ENCODE assay signal across 10 cellular contexts in genomic region chr19:42799800-42800199, GRCh38. TPM values are rescaled to one million over a fixed set of nuclear protein-coding genes. Genes with fewer than 3 reads are reported as not detected.
DNase-seq lines count a peak whose midpoint lies in the region; ATAC-seq and TF ChIP-seq lines count a peak whose summit lies in the region.
"Not testable (repeated sequence)": the region's sequence is repeated elsewhere in the genome, so short reads cannot be mapped to it uniquely, and the experiment has no call there.
"Had no signal": no experiment of that assay in that cellular context is flagged by ENCODE, and none has a peak within 500 bp of the region (broad histone marks: within the 10 kb centered on the region; RNA-seq: fewer than 3 reads in every experiment).

No MANE protein-coding gene starts in this region.

- POLR2A ChIA-PET in PC-3 (lab: Charles Lee; ENCODE audit: unreplicated experiment), result interaction anchor here (0.6 kb wide), 1 partner anchor 89 kb away, joined by 3 read pairs; no protein-coding TSS in a partner anchor
- POLR2A ChIA-PET in SK-N-SH (lab: Yijun Ruan, JAX), result not testable (repeated sequence)

- peak; percentile 79 for DNase-seq in EL
- DNase-seq in HS-27A (ENCODE audit: low read depth), result peak; percentile 69
- peak; percentile 72 for DNase-seq in PC-3
- DNase-seq in SK-N-SH; epithelial cell of prostate (ENCODE audit: low read depth, low spot score): not testable (repeated sequence)
- DNase-seq in brain microvascular endothelial cell, result peak; percentile 64
- DNase-seq in glomerular visceral epithelial cell (ENCODE audit: extremely low spot score), result peak; percentile 44

- H3K4me1 ChIP-seq in PC-3 (ENCODE audit: insufficient read depth, low read length), result peaks cover 14% of the 10 kb centered on the region
- not testable (repeated sequence) for H3K4me1 ChIP-seq in SK-N-SH (ENCODE audit: control insufficient read depth in 1 of 2, insufficient read depth in 2 of 2, low read depth in 1 of 2, low read length in 1 of 2)

- in situ Hi-C loops in brain microvascular endothelial cell (cut with HindIII; ENCODE audit: low pct_ligation_motif_present, low sequenced_read_pairs), result not testable (repeated sequence)

- not testable (repeated sequence) for BruUV-seq in PC-3 (replicated peaks; lab: Mats Ljungman, UMichigan)

- CTCF ChIA-PET in PC-3 (lab: Charles Lee), result interaction anchor here (0.6 kb wide), 1 partner anchor 25 kb away, joined by 3 read pairs; no protein-coding TSS in a partner anchor
- CTCF ChIA-PET in SK-N-SH (lab: Yijun Ruan, JAX), result not testable (repeated sequence)

- peak overlapping the region; percentile 48; the same call in 1 of the 2 replicates for H3K4me2 ChIP-seq in PC-3 (ENCODE audit: low read length)
- H3K4me2 ChIP-seq in SK-N-SH, result not testable (repeated sequence)

- not testable (repeated sequence) for H3K79me2 ChIP-seq in PC-3 (ENCODE audit: low read length); SK-N-SH (ENCODE audit: insufficient read depth)

- H3K27ac ChIP-seq in PC-3 (ENCODE audit: low read length), result peak overlapping the region; percentile 40; the same call in 1 of the 2 replicates
- 0 out of 4 replicates have a peak overlapping the region, but pooled peaks of 1 of the 2 experiments have one; percentile 20 for H3K27ac ChIP-seq in SK-N-SH (ENCODE audit: low read depth in 2 of 2, low read length in 1 of 2)
- not testable (repeated sequence) for H3K27ac ChIP-seq in brain microvascular endothelial cell
- peak overlapping the region; percentile 40 for H3K27ac ChIP-seq in epithelial cell of prostate

- intact Hi-C loops in PC-3 (cut with micrococcal nuclease), result not testable (repeated sequence)

- TF ChIP-seq EP300 in SK-N-SH (IDR thresholded peaks at IDR 0.05; ENCODE audit: borderline replicate concordance in 1 of 2, low read depth in 1 of 2, low read length in 1 of 2), result not testable (repeated sequence)

- not testable (repeated sequence) for H2AFZ ChIP-seq in PC-3 (ENCODE audit: low read length)
- H2AFZ ChIP-seq in SK-N-SH (ENCODE audit: low read depth), result peak overlapping the region; percentile 79; the same call in 1 of the 2 replicates

- not testable (repeated sequence) for H3F3A ChIP-seq in PC-3 (ENCODE audit: low read length, unreplicated experiment); SK-N-SH (replicated peaks; ENCODE audit: insufficient read depth)

- not testable (repeated sequence) for H3K9me2 ChIP-seq in PC-3 (replicated peaks; ENCODE audit: low read length); SK-N-SH

- 25% methylated on average over 4 of the region's 4 CpGs for WGBS in SK-N-SH (ENCODE audit: low lambda C conversion rate)

- not testable (repeated sequence) for H4K20me1 ChIP-seq in PC-3 (ENCODE audit: low read length); SK-N-SH (ENCODE audit: insufficient read depth)

- TF ChIP-seq CTCF in PC-3 (conservative IDR thresholded peaks at IDR 0.05; ENCODE audit: low read depth, low read length); SK-N-SH (IDR thresholded peaks at IDR 0.05); brain microvascular endothelial cell (IDR thresholded peaks at IDR 0.05; ENCODE audit: low read depth, low read length, missing control alignments): not testable (repeated sequence)

- not testable (repeated sequence) for TF ChIP-seq RAD21 in SK-N-SH (IDR thresholded peaks at IDR 0.05; ENCODE audit: low read length)

- not testable (repeated sequence) for H3K9ac ChIP-seq in PC-3 (ENCODE audit: low read length)
- peak overlapping the region; percentile 21; the same call in 1 of the 2 replicates for H3K9ac ChIP-seq in SK-N-SH

- not testable (repeated sequence) for H3K9me3 ChIP-seq in PC-3 (ENCODE audit: low read length); SK-N-SH

- not testable (repeated sequence) for ATAC-seq in PC-3

- not testable (repeated sequence) for H3K4me3 ChIP-seq in PC-3 (ENCODE audit: low read length); SK-N-SH (ENCODE audit: low read depth in 2 of 2, low read length in 1 of 2); brain microvascular endothelial cell (ENCODE audit: low read depth, low read length)

- not testable (repeated sequence) for H3K36me3 ChIP-seq in PC-3 (ENCODE audit: low read depth, low read length); SK-N-SH (replicated peaks in 1 of 2; ENCODE audit: control insufficient read depth in 1 of 2, insufficient read depth in 2 of 2, low read length in 1 of 2); brain microvascular endothelial cell (replicated peaks)

- not testable (repeated sequence) for H3K27me3 ChIP-seq in PC-3 (ENCODE audit: low read length); SK-N-SH (ENCODE audit: insufficient read depth); brain microvascular endothelial cell (replicated peaks)

TF ChIP-seq in SK-N-SH, 30 proteins besides CTCF, POLR2A, EP300 and RAD21:
- TF ChIP-seq JUND (IDR thresholded peaks at IDR 0.05), result peak; percentile 50; the same call in 1 of the 2 replicates

RNA-seq across cellular contexts. Expression of gene PSG8, which starts 34.3 kb away (rescaled TPM):
- not detected in 2 replicates for total RNA-seq in PC-3 (2014; rRNA removed)
- 0.06 and 0.15 TPM in 2 replicates for polyA plus RNA-seq in SK-N-SH (2012; rRNA removed)
- 0.08 and 0.12 TPM in 2 replicates for polyA plus RNA-seq in SK-N-SH (2012; cell fraction: cytosol; rRNA removed)
- polyA plus RNA-seq in SK-N-SH (2012; cell fraction: nucleus; rRNA removed), result 0.06 and 0.11 TPM in 2 replicates
- total RNA-seq: A673, OCI-LY7 had no signal
- polyA plus RNA-seq: IgD-negative memory B cell had no signal

RNA-seq across cellular contexts. Expression of gene PSG3, which starts 59.5 kb away (rescaled TPM):
- not detected in 2 replicates for total RNA-seq in PC-3 (2014; rRNA removed)
- 0.07 and 0.10 TPM in 2 replicates for polyA plus RNA-seq in SK-N-SH (2012; rRNA removed)
- 0.03 and 0.04 TPM in 2 replicates for polyA plus RNA-seq in SK-N-SH (2012; cell fraction: cytosol; rRNA removed)
- polyA plus RNA-seq in SK-N-SH (2012; cell fraction: nucleus; rRNA removed), result 0.11 TPM in 1 of 2 replicates, not detected in the other
- total RNA-seq: A673, OCI-LY7 had no signal
- polyA plus RNA-seq: IgD-negative memory B cell had no signal
